9 cellular contexts compared by ENCODE assay signal in the genomic region with DNA sequence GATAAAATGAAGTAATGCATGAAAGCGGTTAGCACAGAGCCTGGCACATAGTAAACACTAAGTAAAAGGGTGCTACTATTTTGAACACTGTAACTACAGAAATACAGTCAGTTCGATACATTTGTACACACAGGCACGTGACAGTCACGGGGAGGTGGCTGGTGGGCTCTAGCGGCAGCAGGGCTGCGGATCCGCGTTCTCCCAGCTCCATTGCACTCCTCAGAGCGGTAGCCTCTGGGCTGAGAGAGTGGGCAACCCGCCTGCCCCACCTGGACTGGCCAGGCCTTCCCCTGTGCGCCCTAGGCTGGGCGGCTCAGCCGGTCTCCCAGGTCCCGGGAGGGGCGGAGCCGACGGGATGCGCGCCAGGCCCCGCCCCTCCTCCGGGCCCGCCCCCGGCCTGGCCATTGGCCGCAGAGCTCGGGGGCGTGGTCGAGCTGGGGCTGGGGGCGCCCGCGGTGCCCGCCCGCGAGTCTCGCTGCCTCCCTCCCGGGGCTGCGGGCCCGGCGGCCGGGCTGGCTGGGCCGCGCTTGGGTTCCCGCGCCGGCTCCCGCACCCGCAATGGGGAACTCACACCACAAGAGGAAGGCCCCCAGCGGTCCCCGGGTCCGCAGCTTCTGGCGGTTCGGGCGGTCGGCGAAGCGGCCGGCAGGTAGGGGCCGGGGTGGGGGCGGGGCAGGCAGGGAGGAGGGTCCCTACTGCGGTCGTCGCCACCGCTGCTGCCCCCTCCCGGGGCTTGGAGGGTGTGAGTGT. TPM values are rescaled to one million over a fixed set of nuclear protein-coding genes. Genes with fewer than 3 reads are reported as not detected.
DNase-seq lines count a peak whose midpoint lies in the region; ATAC-seq lines count a peak whose summit lies in the region.
"Had no signal": no experiment of that assay in that cellular context is flagged by ENCODE, and none has a peak within 500 bp of the region (broad histone marks: within the 10 kb centered on the region; RNA-seq: fewer than 3 reads in every experiment).

No MANE protein-coding gene starts in this region.

- H3K4me3 ChIP-seq in HAP-1: no peak overlapping the region

- in situ Hi-C loops in HAP-1 (cut with MboI; ENCODE audit: low sequenced_read_pairs): no loop called here

- H3K27me3 ChIP-seq in HAP-1 (ENCODE audit: low read depth): no peaks in the 10 kb centered on the region

- ATAC-seq in HG02623 (IDR thresholded peaks at IDR 0.05; ENCODE audit: unreplicated experiment): peak; percentile 58

- no peaks in the 10 kb centered on the region for H3K36me3 ChIP-seq in HAP-1 (replicated peaks)

- no peaks in the 10 kb centered on the region for H3K9me3 ChIP-seq in HAP-1

- H3K4me1 ChIP-seq in HAP-1: no peaks in the 10 kb centered on the region

- peak; percentile 68 for DNase-seq in DMS153 treated with DMSO at 0.1 percent for 48 hours (lab: John Stamatoyannopoulos, UW; ENCODE audit: unreplicated experiment)
- DNase-seq in NCI-H82 treated with DMSO at 0.1 percent for 48 hours (lab: John Stamatoyannopoulos, UW; ENCODE audit: unreplicated experiment): peak; percentile 62
- peak; percentile 64 for DNase-seq in activated T-cell treated with anti-CD3 and anti-CD28 coated beads for 1 hour (ENCODE audit: low read depth)
- DNase-seq in epidermal melanocyte (ENCODE audit: insufficient read length, low spot score): peak; percentile 96
- peak; percentile 68 for DNase-seq in mucosa of gallbladder (ENCODE audit: low spot score)
- peak; percentile 41 for DNase-seq in stimulated activated CD8-positive, alpha-beta memory T cell treated with anti-CD3 and anti-CD28 coated beads, Interleukin-4, amount 100 ng/mL, for 24 hours (ENCODE audit: low read depth)
- no peak for DNase-seq in HAP-1 (ENCODE audit: low spot score in 2 of 2)

RNA-seq across cellular contexts. Expression of gene SYNC, which starts 51.1 kb away (rescaled TPM):
- total RNA-seq in mucosa of gallbladder: 17.4 TPM
- total RNA-seq: activated CD8-positive, alpha-beta memory T cell treated with anti-CD3 and anti-CD28 coated beads for 36 hours had no signal

Comparison
In these comparisons a context has a peak if more than half of its experiments do, and no peak if none do; other contexts are left out.
1. DNase-seq: peak in DMS153 treated with DMSO at 0.1 percent for 48 hours (single experiment), NCI-H82 treated with DMSO at 0.1 percent for 48 hours (single experiment), activated T-cell treated with anti-CD3 and anti-CD28 coated beads for 1 hour (single experiment), epidermal melanocyte (single experiment), mucosa of gallbladder (single experiment) and stimulated activated CD8-positive, alpha-beta memory T cell treated with anti-CD3 and anti-CD28 coated beads, Interleukin-4, amount 100 ng/mL, for 24 hours (single experiment); none in HAP-1 (0 of 2).